ENCODE assay signal across 8 cellular contexts in genomic region chr15:78753359-78753659, GRCh38. TPM values are rescaled to one million over a fixed set of nuclear protein-coding genes. Genes with fewer than 3 reads are reported as not detected.
DNase-seq lines count a peak whose midpoint lies in the region; ATAC-seq and TF ChIP-seq lines count a peak whose summit lies in the region.
"Not testable (repeated sequence)": the region's sequence is repeated elsewhere in the genome, so short reads cannot be mapped to it uniquely, and the experiment has no call there.
"Had no signal": no experiment of that assay in that cellular context is flagged by ENCODE, and none has a peak within 500 bp of the region (broad histone marks: within the 10 kb centered on the region; RNA-seq: fewer than 3 reads in every experiment).

No MANE protein-coding gene starts in this region.

- not testable (repeated sequence) for H3K9me3 Mint-ChIP-seq in IgD-negative memory B cell; activated naive CD8-positive, alpha-beta T cell treated with anti-CD3 and anti-CD28 coated beads, Interleukin-2, amount 10 ng/mL, durations not matched to agents 7 days and 5 days; glutamatergic neuron (ENCODE audit: unreplicated experiment); nephron

- H3K36me3 Mint-ChIP-seq in IgD-negative memory B cell; activated naive CD8-positive, alpha-beta T cell treated with anti-CD3 and anti-CD28 coated beads, Interleukin-2, amount 10 ng/mL, durations not matched to agents 7 days and 5 days; glutamatergic neuron (ENCODE audit: unreplicated experiment); nephron (ENCODE audit: low read depth): not testable (repeated sequence)

- intact Hi-C loops in sigmoid colon (cut with DNase I), result loop anchor here (5.0 kb wide), 2 partner anchors 41 to 111 kb away; partner anchors contain the start of gene CHRNB4

- not testable (repeated sequence) for H3K9ac ChIP-seq in BLaER1

- TF ChIP-seq CTCF in glutamatergic neuron (IDR thresholded peaks at IDR 0.05; ENCODE audit: partially characterized antibody, unreplicated experiment); nephron (IDR thresholded peaks at IDR 0.05; ENCODE audit: unreplicated experiment in 3 of 3); sigmoid colon (IDR thresholded peaks at IDR 0.05): not testable (repeated sequence)

- peak overlapping the region in 2 of 3 donors; percentile 19 to 36 for H3K27ac Mint-ChIP-seq in IgD-negative memory B cell
- H3K27ac Mint-ChIP-seq in activated naive CD8-positive, alpha-beta T cell treated with anti-CD3 and anti-CD28 coated beads, Interleukin-2, amount 10 ng/mL, durations not matched to agents 7 days and 5 days, result not testable (repeated sequence)
- H3K27ac Mint-ChIP-seq in glutamatergic neuron (ENCODE audit: unreplicated experiment), result peak overlapping the region; percentile 52
- H3K27ac Mint-ChIP-seq in nephron, result peak overlapping the region in 2 of 3 experiments; percentile 55 to 79

- 89 to 91% methylated on average over 7 of the region's 7 CpGs for WGBS in sigmoid colon, 2 donors

- H3K27me3 Mint-ChIP-seq in IgD-negative memory B cell; activated naive CD8-positive, alpha-beta T cell treated with anti-CD3 and anti-CD28 coated beads, Interleukin-2, amount 10 ng/mL, durations not matched to agents 7 days and 5 days; glutamatergic neuron (ENCODE audit: unreplicated experiment); nephron (ENCODE audit: low read depth): not testable (repeated sequence)

- not testable (repeated sequence) for TF ChIP-seq POLR2A in sigmoid colon (IDR thresholded peaks at IDR 0.05)

- not testable (repeated sequence) for H3K4me3 ChIP-seq in BLaER1, sigmoid colon

- H3K4me1 Mint-ChIP-seq in IgD-negative memory B cell, result peaks cover 20 to 23% (median 20%) of the 10 kb centered on the region in 3 donors
- H3K4me1 Mint-ChIP-seq in activated naive CD8-positive, alpha-beta T cell treated with anti-CD3 and anti-CD28 coated beads, Interleukin-2, amount 10 ng/mL, durations not matched to agents 7 days and 5 days, result not testable (repeated sequence)
- H3K4me1 Mint-ChIP-seq in glutamatergic neuron (ENCODE audit: low read depth, unreplicated experiment), result peaks cover 34% of the 10 kb centered on the region
- peaks cover 39% of the 10 kb centered on the region for H3K4me1 Mint-ChIP-seq in nephron

- H3K36me3 ChIP-seq in BLaER1, sigmoid colon: not testable (repeated sequence)

- ATAC-seq in activated naive CD8-positive, alpha-beta T cell treated with anti-CD3 and anti-CD28 coated beads, Interleukin-2, amount 10 ng/mL, durations not matched to agents 7 days and 5 days (ENCODE audit: low read depth), result not testable (repeated sequence)

- TF ChIP-seq EP300 in sigmoid colon (IDR thresholded peaks at IDR 0.05), result not testable (repeated sequence)

- peak overlapping the region; percentile 77 for H3K4me2 ChIP-seq in BLaER1

- DNase-seq in activated naive CD8-positive, alpha-beta T cell treated with anti-CD3 and anti-CD28 coated beads, Interleukin-2, amount 10 ng/mL, durations not matched to agents 7 days and 5 days, result peak; percentile 6
- not testable (repeated sequence) for DNase-seq in glutamatergic neuron
- DNase-seq in sigmoid colon, result peak; percentile 11

- H3K4me3 Mint-ChIP-seq in IgD-negative memory B cell; activated naive CD8-positive, alpha-beta T cell treated with anti-CD3 and anti-CD28 coated beads, Interleukin-2, amount 10 ng/mL, durations not matched to agents 7 days and 5 days; nephron: not testable (repeated sequence)
- H3K4me3 Mint-ChIP-seq in glutamatergic neuron (ENCODE audit: unreplicated experiment), result peak overlapping the region; percentile 46

- not testable (repeated sequence) for H3K27me3 ChIP-seq in BLaER1, sigmoid colon

- not testable (repeated sequence) for H4K20me1 ChIP-seq in BLaER1

- H3K4me1 ChIP-seq in BLaER1, result peaks cover 74% of the 10 kb centered on the region
- peaks cover 0 to 40% (median 25%) of the 10 kb centered on the region in 4 donors for H3K4me1 ChIP-seq in sigmoid colon

- H3K27ac ChIP-seq in BLaER1, result peak overlapping the region; percentile 44
- H3K27ac ChIP-seq in sigmoid colon, result not testable (repeated sequence)

- H3K9me3 ChIP-seq in BLaER1, sigmoid colon: not testable (repeated sequence)

- POLR2A ChIA-PET in activated naive CD8-positive, alpha-beta T cell treated with anti-CD3 and anti-CD28 coated beads, Interleukin-2, amount 10 ng/mL, durations not matched to agents 7 days and 5 days (lab: Charles Lee), result not testable (repeated sequence)

RNA-seq across cellular contexts. Expression of gene ADAMTS7, which starts 58.0 kb away (rescaled TPM):
- polyA plus RNA-seq in IgD-negative memory B cell (0.04 TPM), sigmoid colon (1 to 10 TPM in 1 of 3 donors, under 1 TPM in 1, not detected in 1; 0.23 to 1.9 TPM)
- under 1 TPM in 1 of 2 experiments, not detected in 1; 0.14 TPM for total RNA-seq in activated naive CD8-positive, alpha-beta T cell treated with anti-CD3 and anti-CD28 coated beads, Interleukin-2, amount 10 ng/mL, durations not matched to agents 7 days and 5 days
- total RNA-seq in glutamatergic neuron (ENCODE audit: unreplicated experiment) (181 TPM), sigmoid colon (1 to 10 TPM; 1.6 to 8.3 (median 2.2) TPM)
- total RNA-seq: CD4-positive, CD25-positive, alpha-beta regulatory T cell; CD8-positive, alpha-beta T cell had no signal
- polyA plus RNA-seq: CD4-positive, CD25-positive, alpha-beta regulatory T cell had no signal

Comparison
In these comparisons a context has a peak if more than half of its experiments do, and no peak if none do; other contexts are left out.
1. RNA of gene ADAMTS7, which starts 58.0 kb away (total RNA-seq): 181 TPM in glutamatergic neuron (single experiment); 1.6 to 8.3 TPM in sigmoid colon and 0.14 TPM in activated naive CD8-positive, alpha-beta T cell treated with anti-CD3 and anti-CD28 coated beads, Interleukin-2, amount 10 ng/mL, durations not matched to agents 7 days and 5 days; every median in the first group is over 10 times any median in the second.